In the genomic region with DNA sequence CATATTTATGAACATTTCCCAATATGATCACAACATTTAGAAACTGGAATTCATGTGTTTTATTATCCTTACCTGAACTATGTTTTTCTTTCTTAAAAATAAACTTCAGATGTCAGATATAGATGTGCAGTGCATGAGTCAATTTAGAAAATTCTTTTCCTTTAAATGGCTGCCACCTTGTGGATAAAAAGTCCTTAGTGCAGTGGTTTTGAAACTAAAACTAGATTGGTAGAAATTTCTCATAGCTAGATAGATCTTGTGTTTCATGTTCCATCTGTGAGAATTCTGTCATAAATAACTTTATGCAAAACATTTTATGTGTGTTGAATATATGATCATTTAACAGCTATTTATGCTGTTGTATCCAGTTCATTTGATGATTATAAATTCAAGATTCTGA, we compare ENCODE assay signal across 10 cellular contexts.
A peak's percentile ranks its signal among the peaks of the same experiment; 100 is the strongest.
DNase-seq lines count a peak whose midpoint lies in the region; ATAC-seq, FAIRE-seq and TF ChIP-seq lines count a peak whose summit lies in the region.
"Had no signal": no experiment of that assay in that cellular context is flagged by ENCODE, and none has a peak within 500 bp of the region (broad histone marks: within the 10 kb centered on the region; RNA-seq: fewer than 3 reads in every experiment).

No MANE protein-coding gene starts in this region.

- H3K4me1 ChIP-seq in GM12878 (ENCODE audit: control insufficient read depth, insufficient read depth, low read length) = no peaks in the 10 kb centered on the region
- H3K4me1 ChIP-seq: SJCRH30 had no signal

- in situ Hi-C loops in GM12878 (cut with MboI) = loop anchor here (5.0 to 25.0 kb wide), 4 partner anchors 162 to 1622 kb away; a partner anchor contains a TSS

- intact Hi-C loops in CD4-positive, alpha-beta T cell (cut with DNase I, micrococcal nuclease) = loop anchor here (1.0 to 10.0 kb wide), 5 partner anchors 135 to 1627 kb away; a partner anchor contains a TSS
- intact Hi-C loops in GM12878 (cut with micrococcal nuclease; ENCODE audit: unreplicated experiment) = loop anchor here (1.0 to 10.0 kb wide), 7 partner anchors 161 to 1855 kb away; a partner anchor contains a TSS

- POLR2A ChIA-PET in CD4-positive, alpha-beta T cell (lab: Charles Lee) = no interaction called here
- POLR2A ChIA-PET in GM12878 (lab: Charles Lee) = interaction anchor here (0.7 kb wide), 1 partner anchor 138 kb away, joined by 3 read pairs; no protein-coding TSS in a partner anchor
- POLR2A ChIA-PET in WTC11 (lab: Charles Lee) = no interaction called here

- H3K9ac ChIP-seq in GM12878 (ENCODE audit: control insufficient read depth, insufficient read depth, low read length) = no peak overlapping the region

- CTCF ChIA-PET in CD4-positive, alpha-beta T cell (lab: Charles Lee) = interaction anchor here (2.2 kb wide), 1 partner anchor 432 kb away, joined by 10 read pairs; no protein-coding TSS in a partner anchor
- CTCF ChIA-PET in GM12878 (lab: Yijun Ruan, JAX) (interaction anchor here (0.6 to 5.1 kb wide), 37 partner anchors 10 to 1969 kb away, joined by 3 to 82 read pairs (median 4); a partner anchor contains a TSS), WTC11 (lab: Charles Lee) (interaction anchor here (0.6 to 3.8 kb wide), 13 partner anchors 128 to 1044 kb away, joined by 3 to 42 read pairs (median 3); a partner anchor contains a TSS)

- no peaks in the 10 kb centered on the region for H3K36me3 Mint-ChIP-seq in CD4-positive, alpha-beta T cell (ENCODE audit: low read depth)
- H3K36me3 Mint-ChIP-seq in WTC11 = no peaks in the 10 kb centered on the region

- no peaks in the 10 kb centered on the region for H3K27me3 ChIP-seq in CD4-positive, alpha-beta T cell (ENCODE audit: control insufficient read depth, insufficient read depth, low read length)
- H3K27me3 ChIP-seq in GM12878 (replicated peaks in 1 of 2; ENCODE audit: control insufficient read depth in 2 of 2, insufficient read depth in 2 of 2, low read length in 1 of 2) = no peaks in the 10 kb centered on the region; a peak in 1 of 4 replicates

- H3K4me3 Mint-ChIP-seq in CD4-positive, alpha-beta T cell = no peak overlapping the region
- no peak overlapping the region for H3K4me3 Mint-ChIP-seq in WTC11
- H3K4me3 Mint-ChIP-seq: naive thymus-derived CD8-positive, alpha-beta T cell had no signal

- peak; percentile 80 for TF ChIP-seq RAD21 in GM12878 (IDR thresholded peaks at IDR 0.05; ENCODE audit: insufficient read depth, low read depth, low read length)

- no peak for TF ChIP-seq EP300 in GM12878 (IDR thresholded peaks at IDR 0.05; ENCODE audit: borderline replicate concordance in 1 of 2, control insufficient read depth in 1 of 2, low read depth in 2 of 2, low read length in 2 of 2)

- no peaks in the 10 kb centered on the region for H3K27me3 Mint-ChIP-seq in CD4-positive, alpha-beta T cell
- H3K27me3 Mint-ChIP-seq in WTC11 (ENCODE audit: low read depth) = no peaks in the 10 kb centered on the region; the same call in 1 of the 2 replicates
- H3K27me3 Mint-ChIP-seq: naive thymus-derived CD8-positive, alpha-beta T cell had no signal

- H3K4me1 Mint-ChIP-seq in CD4-positive, alpha-beta T cell (ENCODE audit: low read depth) = no peaks in the 10 kb centered on the region
- peaks cover 3% of the 10 kb centered on the region; the same call in 1 of the 2 replicates for H3K4me1 Mint-ChIP-seq in WTC11
- H3K4me1 Mint-ChIP-seq: naive thymus-derived CD8-positive, alpha-beta T cell had no signal

- no peak for TF ChIP-seq POLR2A in GM12878 (IDR thresholded peaks at IDR 0.05; ENCODE audit: low read depth, low read length)

- H3K9me3 ChIP-seq in CD4-positive, alpha-beta T cell (ENCODE audit: control insufficient read depth, low read length) = no peaks in the 10 kb centered on the region
- no peaks in the 10 kb centered on the region for H3K9me3 ChIP-seq in GM12878 (replicated peaks; ENCODE audit: control insufficient read depth, insufficient read depth, low read length)
- H3K9me3 ChIP-seq: SJCRH30 had no signal

- H3K4me3 ChIP-seq in GM12878 = no peak overlapping the region
- H3K4me3 ChIP-seq: SJCRH30 had no signal

- peak; percentile 69 for TF ChIP-seq CTCF in CD4-positive, alpha-beta T cell (IDR thresholded peaks at IDR 0.05)
- TF ChIP-seq CTCF in GM12878 (IDR thresholded peaks at IDR 0.05 in 2 of 3, conservative IDR thresholded peaks at IDR 0.05 in 1 of 3; ENCODE audit: control insufficient read depth in 2 of 3, extremely low read depth in 1 of 3, insufficient read depth in 1 of 3, low read depth in 3 of 3, low read length in 3 of 3) = peak; percentile 41 to 63 (median 50); a peak in 5 of 6 replicates
- no peak for TF ChIP-seq CTCF in WTC11 (IDR thresholded peaks at IDR 0.05)

- SMC1A ChIA-PET in GM12878 (lab: Charles Lee; ENCODE audit: uncharacterized antibody, unreplicated experiment) = interaction anchor here (0.6 to 5.6 kb wide), 18 partner anchors 10 to 516 kb away, joined by 3 to 86 read pairs (median 4); no protein-coding TSS in a partner anchor

- no peaks in the 10 kb centered on the region for H3K9me3 Mint-ChIP-seq in CD4-positive, alpha-beta T cell
- peaks cover 5% of the 10 kb centered on the region; the same call in 1 of the 2 replicates for H3K9me3 Mint-ChIP-seq in WTC11
- H3K9me3 Mint-ChIP-seq: naive thymus-derived CD8-positive, alpha-beta T cell had no signal

- no peak for DNase-seq in CD4-positive, alpha-beta T cell
- peak; percentile 20 for DNase-seq in NCI-H2107 (lab: John Stamatoyannopoulos, UW)
- peak; percentile 17 for DNase-seq in GM12878 (ENCODE audit: low read depth, low spot score)
- no peak for DNase-seq in left lobe of liver (ENCODE audit: low spot score)
- DNase-seq in WTC11 (ENCODE audit: low spot score) = no peak
- DNase-seq in activated CD4-positive, CD25-positive, alpha-beta regulatory T cell (lab: John Stamatoyannopoulos, UW) = no peak

- no peaks in the 10 kb centered on the region for H4K20me1 ChIP-seq in GM12878 (ENCODE audit: control insufficient read depth, insufficient read depth)

- no peaks in the 10 kb centered on the region for H3K36me3 ChIP-seq in GM12878 (ENCODE audit: control insufficient read depth in 2 of 2, insufficient read depth in 2 of 2, low read length in 1 of 2)
- H3K36me3 ChIP-seq: SJCRH30 had no signal

- peak; percentile 68 for FAIRE-seq in GM12878 (lab: Jason Lieb, UNC)

- BruUV-seq in GM12878 (replicated peaks; lab: Mats Ljungman, UMichigan) = no TSS peak

- RAD21 ChIA-PET in GM12878 (lab: Charles Lee; ENCODE audit: unreplicated experiment) = interaction anchor here (0.6 to 5.5 kb wide), 14 partner anchors 11 to 504 kb away, joined by 3 to 64 read pairs (median 3); a partner anchor contains a TSS

- no peak overlapping the region for H3K27ac ChIP-seq in CD4-positive, alpha-beta T cell (ENCODE audit: low read depth, low read length)
- no peak overlapping the region for H3K27ac ChIP-seq in GM12878 (ENCODE audit: control insufficient read depth, insufficient read depth)
- H3K27ac ChIP-seq: SJCRH30 had no signal

- H3K4me2 ChIP-seq in GM12878 (ENCODE audit: control insufficient read depth, insufficient read depth) = no peak overlapping the region

- H3K27ac Mint-ChIP-seq in CD4-positive, alpha-beta T cell = no peak overlapping the region
- no peak overlapping the region for H3K27ac Mint-ChIP-seq in WTC11

- peak; percentile 32 for ATAC-seq in CD4-positive, alpha-beta T cell (ENCODE audit: poor library complexity)
- peak; percentile 97 for ATAC-seq in GM18861 (IDR thresholded peaks at IDR 0.05; ENCODE audit: unreplicated experiment)
- ATAC-seq in HG02943 (IDR thresholded peaks at IDR 0.05; ENCODE audit: low read depth, unreplicated experiment) = peak; percentile 90
- ATAC-seq in GM12878 = peak; percentile 92
- ATAC-seq in left lobe of liver = peak; percentile 79
- ATAC-seq in WTC11 = no peak

- H2AFZ ChIP-seq in GM12878 (ENCODE audit: control insufficient read depth, low read depth, low read length) = no peak overlapping the region

- no peaks in the 10 kb centered on the region for H3K79me2 ChIP-seq in GM12878 (ENCODE audit: control insufficient read depth, insufficient read depth, low read length)

TF ChIP-seq in GM12878, 131 proteins besides CTCF, POLR2A, EP300 and RAD21 (continues in another document):
- TF ChIP-seq, protein P1, sequence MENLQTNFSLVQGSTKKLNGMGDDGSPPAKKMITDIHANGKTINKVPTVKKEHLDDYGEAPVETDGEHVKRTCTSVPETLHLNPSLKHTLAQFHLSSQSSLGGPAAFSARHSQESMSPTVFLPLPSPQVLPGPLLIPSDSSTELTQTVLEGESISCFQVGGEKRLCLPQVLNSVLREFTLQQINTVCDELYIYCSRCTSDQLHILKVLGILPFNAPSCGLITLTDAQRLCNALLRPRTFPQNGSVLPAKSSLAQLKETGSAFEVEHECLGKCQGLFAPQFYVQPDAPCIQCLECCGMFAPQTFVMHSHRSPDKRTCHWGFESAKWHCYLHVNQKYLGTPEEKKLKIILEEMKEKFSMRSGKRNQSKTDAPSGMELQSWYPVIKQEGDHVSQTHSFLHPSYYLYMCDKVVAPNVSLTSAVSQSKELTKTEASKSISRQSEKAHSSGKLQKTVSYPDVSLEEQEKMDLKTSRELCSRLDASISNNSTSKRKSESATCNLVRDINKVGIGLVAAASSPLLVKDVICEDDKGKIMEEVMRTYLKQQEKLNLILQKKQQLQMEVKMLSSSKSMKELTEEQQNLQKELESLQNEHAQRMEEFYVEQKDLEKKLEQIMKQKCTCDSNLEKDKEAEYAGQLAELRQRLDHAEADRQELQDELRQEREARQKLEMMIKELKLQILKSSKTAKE (IDR thresholded peaks at IDR 0.05; ENCODE audit: low read depth, poor library complexity, severe bottlenecking) = peak; percentile 24
- TF ChIP-seq RUNX3 (IDR thresholded peaks at IDR 0.05; ENCODE audit: low read length) = peak; percentile 32; the same call in 1 of the 2 replicates
- no peak for TF ChIP-seq SREBF1 (IDR thresholded peaks at IDR 0.05; ENCODE audit: low read length)

TF ChIP-seq in WTC11, 78 proteins besides CTCF, POLR2A, EP300 and RAD21 (continues in another document):
- no peak for TF ChIP-seq ZNF138 (CRISPR knock-in tag; conservative IDR thresholded peaks at IDR 0.05)
- no peak for TF ChIP-seq TEAD4 (CRISPR knock-in tag; IDR thresholded peaks at IDR 0.05)
- no peak for TF ChIP-seq RORB (CRISPR knock-in tag; IDR thresholded peaks at IDR 0.05)
- TF ChIP-seq ZNF232 (CRISPR knock-in tag; IDR thresholded peaks at IDR 0.05) = no peak
- TF ChIP-seq TCF7 (CRISPR knock-in tag; IDR thresholded peaks at IDR 0.05; ENCODE audit: low read depth) = no peak
- TF ChIP-seq, protein P2, sequence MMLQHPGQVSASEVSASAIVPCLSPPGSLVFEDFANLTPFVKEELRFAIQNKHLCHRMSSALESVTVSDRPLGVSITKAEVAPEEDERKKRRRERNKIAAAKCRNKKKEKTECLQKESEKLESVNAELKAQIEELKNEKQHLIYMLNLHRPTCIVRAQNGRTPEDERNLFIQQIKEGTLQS (CRISPR knock-in tag; conservative IDR thresholded peaks at IDR 0.05) = no peak

Comparison
In these comparisons a context has a peak if more than half of its experiments do, and no peak if none do; other contexts are left out.
1. DNase-seq: peak in NCI-H2107 (single experiment) and GM12878 (single experiment); none in CD4-positive, alpha-beta T cell (0 of 10), left lobe of liver (single experiment), WTC11 (single experiment) and activated CD4-positive, CD25-positive, alpha-beta regulatory T cell (0 of 4).